In the genomic region with DNA sequence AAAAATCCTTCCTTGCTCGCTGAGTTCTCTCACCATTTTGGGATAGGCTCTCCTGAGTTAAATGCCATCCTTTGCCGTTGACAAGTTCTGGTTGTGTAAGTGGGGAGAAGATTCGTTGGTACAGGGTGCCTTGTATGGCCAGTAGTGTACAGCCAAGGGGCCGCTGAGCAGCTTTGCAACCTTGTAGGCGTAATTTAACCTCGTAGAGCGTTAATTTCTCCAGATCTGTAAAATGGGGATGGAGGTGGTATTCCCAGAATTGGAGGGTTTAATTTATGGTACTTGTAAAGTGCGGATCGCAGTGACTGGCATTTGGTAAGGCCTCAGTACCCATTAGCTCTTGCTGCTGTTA, we compare ENCODE assay signal across 8 cellular contexts. TPM values are rescaled to one million over a fixed set of nuclear protein-coding genes. Genes with fewer than 3 reads are reported as not detected.
DNase-seq lines count a peak whose midpoint lies in the region; FAIRE-seq and TF ChIP-seq lines count a peak whose summit lies in the region.

No MANE protein-coding gene starts in this region.

- H3K4me2 ChIP-seq in OCI-LY3 (ENCODE audit: low read length) (peak overlapping the region; percentile 96), fibroblast of lung (ENCODE audit: extremely low read depth, insufficient read depth, low read length) (peak overlapping the region; percentile 88)

- H3K36me3 ChIP-seq in OCI-LY3 (replicated peaks; ENCODE audit: low read depth, low read length) (peaks cover 4% of the 10 kb centered on the region), fibroblast of lung (ENCODE audit: control insufficient read depth, insufficient read depth, low read length) (no peaks in the 10 kb centered on the region), small intestine (ENCODE audit: control insufficient read depth in 2 of 2, insufficient read depth in 2 of 2, low read length in 2 of 2) (no peaks in the 10 kb centered on the region)

- H4K20me1 ChIP-seq in OCI-LY3 (ENCODE audit: insufficient read depth, low read length) (no peaks in the 10 kb centered on the region), fibroblast of lung (ENCODE audit: control insufficient read depth, extremely low read depth, insufficient read depth, low read length) (no peaks in the 10 kb centered on the region)

- H3K4me1 ChIP-seq in OCI-LY3 (ENCODE audit: low read length) (peaks cover 32% of the 10 kb centered on the region), fibroblast of lung (ENCODE audit: control insufficient read depth, extremely low read depth, insufficient read depth, low read length) (peaks cover 8% of the 10 kb centered on the region), small intestine (ENCODE audit: control insufficient read depth in 2 of 2, insufficient read depth in 1 of 2, low read depth in 1 of 2, low read length in 1 of 2) (no peaks in the 10 kb centered on the region)

- H3K79me2 ChIP-seq in OCI-LY3 (ENCODE audit: low read length) = peaks cover 55% of the 10 kb centered on the region
- H3K79me2 ChIP-seq in fibroblast of lung (ENCODE audit: control insufficient read depth, insufficient read depth, low read length) = no peaks in the 10 kb centered on the region

- H3K27me3 ChIP-seq in OCI-LY3 (ENCODE audit: low read depth, low read length) (no peaks in the 10 kb centered on the region), fibroblast of lung (ENCODE audit: control insufficient read depth, insufficient read depth, low read length) (no peaks in the 10 kb centered on the region), small intestine (ENCODE audit: control insufficient read depth in 2 of 2, insufficient read depth in 2 of 2, low read length in 2 of 2) (peaks cover 0 to 9% of the 10 kb centered on the region in 2 donors)

- H3K4me3 ChIP-seq in OCI-LY3 (ENCODE audit: low read length) (peak overlapping the region; percentile 92), fibroblast of lung (replicated peaks in 1 of 4; ENCODE audit: control extremely low read depth in 1 of 4, insufficient read depth in 1 of 4, low read depth in 3 of 4, low read length in 4 of 4) (peak overlapping the region in 1 of 4 experiments; percentile 74), small intestine (ENCODE audit: low read depth in 1 of 2, low read length in 2 of 2) (no peak overlapping the region)

- H2AFZ ChIP-seq in OCI-LY3 (ENCODE audit: low read depth, low read length) (0 out of 2 replicates have a peak overlapping the region, but pooled peaks have one; percentile 56), fibroblast of lung (ENCODE audit: low read length) (no peak overlapping the region)

- H3K27ac ChIP-seq in OCI-LY3 (ENCODE audit: low read length) (peak overlapping the region; percentile 99), fibroblast of lung (ENCODE audit: insufficient read depth, low read length) (no peak overlapping the region), small intestine (ENCODE audit: low read depth in 1 of 2, low read length in 1 of 2) (peak overlapping the region; percentile 43 to 87)

- 48 to 57% (median 55%) methylated on average over 9 of the region's 9 CpGs for WGBS in small intestine, 3 donors

- FAIRE-seq in small intestine (lab: Jason Lieb, UNC) = no peak

- peak; percentile 17 for DNase-seq in NCI-H1105 treated with DMSO at 0.1 percent for 48 hours (lab: John Stamatoyannopoulos, UW)
- DNase-seq in NCI-H1105 (lab: John Stamatoyannopoulos, UW) = no peak
- no peak for DNase-seq in fibroblast of lung (ENCODE audit: low read depth in 2 of 2)
- no peak for DNase-seq in small intestine
- no peak for DNase-seq in GOT3 (lab: John Stamatoyannopoulos, UW)
- no peak for DNase-seq in stimulated activated naive CD4-positive, alpha-beta T cell (lab: John Stamatoyannopoulos, UW)
- DNase-seq in DMS114 treated with DMSO at 0.1 percent for 48 hours (lab: John Stamatoyannopoulos, UW; ENCODE audit: unreplicated experiment) = no peak

- no peaks in the 10 kb centered on the region for H3K9me3 ChIP-seq in OCI-LY3 (ENCODE audit: insufficient read depth, low read length)
- no peaks in the 10 kb centered on the region for H3K9me3 ChIP-seq in fibroblast of lung (ENCODE audit: control insufficient read depth, insufficient read depth, low read depth, low read length)
- no peaks in the 10 kb centered on the region for H3K9me3 ChIP-seq in small intestine (ENCODE audit: control insufficient read depth, low read depth)

- TF ChIP-seq CTCF in OCI-LY3 (IDR thresholded peaks at IDR 0.05; ENCODE audit: low read depth, low read length) (no peak; the same call in 1 of the 2 replicates), fibroblast of lung (conservative IDR thresholded peaks at IDR 0.05 in 1 of 2, IDR thresholded peaks at IDR 0.05 in 1 of 2; ENCODE audit: low read depth in 1 of 2, low read length in 2 of 2) (no peak)

- H3K9ac ChIP-seq in OCI-LY3 (ENCODE audit: low read length) = peak overlapping the region; percentile 92
- no peak overlapping the region for H3K9ac ChIP-seq in fibroblast of lung (ENCODE audit: insufficient read depth, low read length)

RNA-seq across cellular contexts. Expression of a gene that starts 1.4 kb away (rescaled TPM):
- 3.1 and 8.1 TPM in 2 replicates for total RNA-seq in fibroblast of lung
- polyA plus RNA-seq in fibroblast of lung (3.5 and 4.4 TPM in 2 replicates), small intestine (1 to 10 TPM in 1 of 3 donors, under 1 TPM in 1, not detected in 1; 0.81 to 1.6 TPM)
- polyA plus RNA-seq in fibroblast of lung (2012) = 4.4 and 4.8 TPM in 2 replicates
- polyA minus RNA-seq in fibroblast of lung (ENCODE audit: low replicate concordance) = 4.9 and 6.1 TPM in 2 replicates

RNA-seq across cellular contexts. Expression of a gene that starts 1.7 kb away (rescaled TPM):
- 1.5 and 8.3 TPM in 2 replicates for total RNA-seq in fibroblast of lung
- 1.7 and 8.8 TPM in 2 replicates for polyA plus RNA-seq in fibroblast of lung
- polyA plus RNA-seq in fibroblast of lung (2012) = 0.97 and 5.0 TPM in 2 replicates
- polyA minus RNA-seq in fibroblast of lung (ENCODE audit: low replicate concordance) = 0.35 and 12.7 TPM in 2 replicates
- polyA plus RNA-seq in small intestine = under 1 TPM in 1 of 3 donors, not detected in 2; 0.18 TPM

RNA-seq across cellular contexts. Expression of a gene that starts 44.8 kb away (rescaled TPM):
- total RNA-seq in fibroblast of lung = 83.2 and 119 TPM in 2 replicates
- polyA plus RNA-seq in fibroblast of lung (85.9 and 105 TPM in 2 replicates), small intestine (10 to 100 TPM; 29.1 to 38.0 (median 29.7) TPM)
- 78.9 and 103 TPM in 2 replicates for polyA plus RNA-seq in fibroblast of lung (2012)
- polyA minus RNA-seq in fibroblast of lung (ENCODE audit: low replicate concordance) = 19.7 and 36.8 TPM in 2 replicates
